In the genomic region with DNA sequence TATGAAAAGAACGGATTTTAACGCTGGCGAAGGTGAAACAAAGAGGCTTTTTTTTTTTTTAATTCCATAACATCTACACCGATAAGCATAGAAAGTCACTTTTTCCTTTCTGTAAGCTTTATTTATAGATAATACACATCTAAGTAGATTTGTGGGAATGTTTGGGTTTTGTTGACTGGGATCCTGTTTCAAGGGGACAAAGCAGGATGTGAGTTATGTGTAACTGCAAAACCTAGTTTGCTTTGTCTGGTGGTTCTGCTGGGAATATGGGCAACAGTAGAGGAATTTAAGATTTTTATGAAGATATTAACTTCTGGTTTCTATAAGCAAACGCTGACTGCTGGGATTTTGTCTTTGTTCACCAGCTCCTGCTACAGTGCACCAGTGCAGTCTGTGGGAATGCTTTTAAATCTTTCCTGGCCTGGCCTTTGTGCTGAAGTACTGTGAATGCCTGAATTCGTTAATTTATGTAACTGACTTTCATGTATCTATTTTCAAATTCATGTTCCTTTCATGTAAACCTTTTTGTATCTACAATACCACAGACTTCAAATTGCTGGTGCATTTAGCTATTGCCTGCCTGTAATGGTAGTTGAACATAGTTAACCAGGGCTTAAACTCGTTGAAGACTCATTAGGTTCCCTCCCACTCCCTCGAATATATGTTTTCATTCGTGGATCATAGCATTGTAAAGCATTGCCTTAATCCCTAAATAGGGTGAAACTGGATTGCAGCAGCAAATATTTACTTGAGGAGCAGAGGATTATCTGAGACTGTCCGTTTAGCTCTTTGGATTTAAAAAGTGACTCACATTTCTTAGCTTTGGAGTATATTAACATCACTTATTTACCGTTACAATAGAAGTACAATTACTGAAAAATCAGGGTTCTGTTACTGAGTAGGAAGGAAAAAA, we compare ENCODE assay signal across 8 cellular contexts. TPM values are rescaled to one million over a fixed set of nuclear protein-coding genes. Genes with fewer than 3 reads are reported as not detected.
A peak's percentile ranks its signal among the peaks of the same experiment; 100 is the strongest.
DNase-seq lines count a peak whose midpoint lies in the region; ATAC-seq, FAIRE-seq and TF ChIP-seq lines count a peak whose summit lies in the region.

No MANE protein-coding gene starts in this region.

- no peaks in the 10 kb centered on the region for H3K9me2 ChIP-seq in DOHH2 (replicated peaks; ENCODE audit: control insufficient read depth, low read length)

- H3K36me3 ChIP-seq in DOHH2 (ENCODE audit: control insufficient read depth, low read length) = no peaks in the 10 kb centered on the region
- no peaks in the 10 kb centered on the region for H3K36me3 ChIP-seq in effector memory CD4-positive, alpha-beta T cell (ENCODE audit: control insufficient read depth, insufficient read depth, low read length)

- no peaks in the 10 kb centered on the region for H3F3A ChIP-seq in DOHH2 (ENCODE audit: control insufficient read depth, insufficient read depth)

- no peak for TF ChIP-seq CTCF in DOHH2 (IDR thresholded peaks at IDR 0.05; ENCODE audit: low read depth, low read length, poor library complexity, severe bottlenecking)
- TF ChIP-seq CTCF in D721Med (IDR thresholded peaks at IDR 0.05; ENCODE audit: insufficient read depth, missing control alignments) = no peak

- H3K4me2 ChIP-seq in DOHH2 (ENCODE audit: low read length) = peak overlapping the region; percentile 63

- H3K27ac Mint-ChIP-seq in natural killer cell treated with Interleukin-12 subunit alpha and Interleukin-12 subunit beta and Interleukin-15 and Interleukin-18, amount 100 ng/mL, for 72 hours = peak overlapping the region; percentile 96 to 97

- no peak overlapping the region for H3K27ac ChIP-seq in DOHH2 (ENCODE audit: low read depth, low read length)
- H3K27ac ChIP-seq in effector memory CD4-positive, alpha-beta T cell (ENCODE audit: insufficient read depth, low read length, poor library complexity, severe bottlenecking) = no peak overlapping the region

- H3K4me1 ChIP-seq in DOHH2 (ENCODE audit: control insufficient read depth, low read length) = peaks cover 19% of the 10 kb centered on the region
- H3K4me1 ChIP-seq in effector memory CD4-positive, alpha-beta T cell (ENCODE audit: control insufficient read depth, insufficient read depth, low read length, poor library complexity, severe bottlenecking) = peaks cover 8% of the 10 kb centered on the region

- DNase-seq in NCI-H69 (lab: John Stamatoyannopoulos, UW) (peak; percentile 41), D721Med (ENCODE audit: insufficient read length, low spot score) (no peak), hippocampal formation (lab: John Stamatoyannopoulos, UW) (no peak)
- no peak for DNase-seq in effector memory CD4-positive, alpha-beta T cell
- no peak for DNase-seq in natural killer cell treated with Interleukin-12 subunit alpha and Interleukin-12 subunit beta and Interleukin-15 and Interleukin-18, amount 100 ng/mL, for 72 hours (ENCODE audit: low spot score)
- no peak for DNase-seq in stimulated activated CD8-positive, alpha-beta memory T cell treated with anti-CD3 and anti-CD28 coated beads, Interleukin-4, amount 100 ng/mL, for 48 hours

- no peaks in the 10 kb centered on the region for H4K20me1 ChIP-seq in DOHH2 (ENCODE audit: control insufficient read depth, insufficient read depth, low read depth, low read length)

- peak overlapping the region; percentile 77 for H3K4me3 ChIP-seq in DOHH2 (ENCODE audit: low read length)
- H3K4me3 ChIP-seq in effector memory CD4-positive, alpha-beta T cell (ENCODE audit: insufficient read depth, low read depth, low read length, poor library complexity, severe bottlenecking) = peak overlapping the region; percentile 95

- peak overlapping the region; percentile 99 for H3K4me3 Mint-ChIP-seq in natural killer cell treated with Interleukin-12 subunit alpha and Interleukin-12 subunit beta and Interleukin-15 and Interleukin-18, amount 100 ng/mL, for 72 hours

- no peaks in the 10 kb centered on the region for H3K9me3 Mint-ChIP-seq in natural killer cell treated with Interleukin-12 subunit alpha and Interleukin-12 subunit beta and Interleukin-15 and Interleukin-18, amount 100 ng/mL, for 72 hours

- ATAC-seq in natural killer cell treated with Interleukin-12 subunit alpha and Interleukin-12 subunit beta and Interleukin-15 and Interleukin-18, amount 100 ng/mL, for 72 hours = no peak
- no peak for ATAC-seq in GM18870 (IDR thresholded peaks at IDR 0.05; ENCODE audit: unreplicated experiment)

- peaks cover 34 to 35% of the 10 kb centered on the region in 2 donors for H3K4me1 Mint-ChIP-seq in natural killer cell treated with Interleukin-12 subunit alpha and Interleukin-12 subunit beta and Interleukin-15 and Interleukin-18, amount 100 ng/mL, for 72 hours (ENCODE audit: low read depth in 2 of 2)

- no peaks in the 10 kb centered on the region for H3K36me3 Mint-ChIP-seq in natural killer cell treated with Interleukin-12 subunit alpha and Interleukin-12 subunit beta and Interleukin-15 and Interleukin-18, amount 100 ng/mL, for 72 hours

- H3K27me3 Mint-ChIP-seq in natural killer cell treated with Interleukin-12 subunit alpha and Interleukin-12 subunit beta and Interleukin-15 and Interleukin-18, amount 100 ng/mL, for 72 hours = no peaks in the 10 kb centered on the region

- no peak for FAIRE-seq in D721Med (lab: Jason Lieb, UNC)

- no peaks in the 10 kb centered on the region for H3K9me3 ChIP-seq in DOHH2 (ENCODE audit: control insufficient read depth, insufficient read depth, low read length)
- H3K9me3 ChIP-seq in effector memory CD4-positive, alpha-beta T cell (ENCODE audit: control insufficient read depth, low read length) = no peaks in the 10 kb centered on the region

- no peaks in the 10 kb centered on the region for H3K27me3 ChIP-seq in DOHH2 (ENCODE audit: control insufficient read depth, low read length)
- H3K27me3 ChIP-seq in effector memory CD4-positive, alpha-beta T cell (replicated peaks; ENCODE audit: control insufficient read depth, insufficient read depth, low read length, poor library complexity, severe bottlenecking) = no peaks in the 10 kb centered on the region

- peaks cover 60% of the 10 kb centered on the region for H3K79me2 ChIP-seq in DOHH2 (ENCODE audit: control insufficient read depth, low read length)

RNA-seq across cellular contexts. Expression of a gene that starts 1.5 kb away (rescaled TPM):
- 10 to 100 TPM; 19.5 to 20.1 TPM for total RNA-seq in natural killer cell treated with Interleukin-12 subunit alpha and Interleukin-12 subunit beta and Interleukin-15 and Interleukin-18, amount 100 ng/mL, for 72 hours
